1 cellular context compared by ENCODE assay signal in genomic region chr9:130493476-130493875, GRCh38.
TF ChIP-seq lines count a peak whose summit lies in the region.

No MANE protein-coding gene starts in this region.

TF ChIP-seq in HepG2, 621 proteins besides CTCF, POLR2A, EP300 and RAD21:
- TF ChIP-seq AGO2 (optimal IDR thresholded peaks at IDR 0.05; ENCODE audit: low read depth, low read length) (peak; percentile 46), ZNF350 (CRISPR knock-in tag; IDR thresholded peaks at IDR 0.05; ENCODE audit: borderline replicate concordance, low read depth) (no peak)
